ENCODE assay signal across 2 cellular contexts in genomic region chr2:232396683-232397082, GRCh38.
TF ChIP-seq lines count a peak whose summit lies in the region.

No MANE protein-coding gene starts in this region.

TF ChIP-seq in HepG2, 621 proteins besides CTCF, POLR2A, EP300 and RAD21:
- no peak for TF ChIP-seq RCOR2 (CRISPR knock-in tag; IDR thresholded peaks at IDR 0.05)
- peak; percentile 29; the same call in 1 of the 2 replicates for TF ChIP-seq ATF7 (IDR thresholded peaks at IDR 0.05)
- TF ChIP-seq ATF7 (CRISPR knock-in tag; IDR thresholded peaks at IDR 0.05): no peak

TF ChIP-seq in H1, 55 proteins besides CTCF, POLR2A, EP300 and RAD21:
- TF ChIP-seq RBBP5 (IDR thresholded peaks at IDR 0.05; ENCODE audit: borderline replicate concordance, low read depth, low read length): no peak
- no peak for TF ChIP-seq ZNF274 (IDR thresholded peaks at IDR 0.05; ENCODE audit: borderline replicate concordance, extremely low read depth, low read length)
